Comparison of ENCODE assay signal across 30 cellular contexts in genomic region chr2:129142465-129142864, GRCh38.
"Had no signal": no experiment of that assay in that cellular context is flagged by ENCODE, and none has a peak within 500 bp of the region (broad histone marks: within the 10 kb centered on the region; RNA-seq: fewer than 3 reads in every experiment).

No MANE protein-coding gene starts in this region.

- H3K27me3 Mint-ChIP-seq: stimulated activated naive CD8-positive, alpha-beta T cell treated with anti-CD3 and anti-CD28 coated beads, Interleukin-15, amount 100 ng/mL, for 72 hours; type B pancreatic cell had no signal

- H3K4me3 Mint-ChIP-seq: naive B cell; naive thymus-derived CD8-positive, alpha-beta T cell; natural killer cell treated with Interleukin-12 subunit alpha and Interleukin-12 subunit beta and Interleukin-15 and Interleukin-18, amount 100 ng/mL, for 72 hours; neural progenitor cell; stimulated activated memory B cell treated with anti-CD40 and anti-IgM and Interleukin-4, amounts not matched to agents 10 μg/mL and 1 μg/mL and 100 μg/mL, for 72 hours; stimulated activated naive CD8-positive, alpha-beta T cell treated with anti-CD3 and anti-CD28 coated beads, Interleukin-15, amount 100 ng/mL, for 72 hours; type B pancreatic cell had no signal

- H3K4me2 ChIP-seq: neural progenitor cell had no signal

- ATAC-seq: naive thymus-derived CD8-positive, alpha-beta T cell; natural killer cell treated with Interleukin-12 subunit alpha and Interleukin-12 subunit beta and Interleukin-15 and Interleukin-18, amount 100 ng/mL, for 72 hours; pancreas; right lobe of liver; stimulated activated memory B cell treated with anti-CD40 and anti-IgM and Interleukin-4, amounts not matched to agents 10 μg/mL and 1 μg/mL and 100 μg/mL, for 72 hours; stimulated activated naive CD8-positive, alpha-beta T cell treated with anti-CD3 and anti-CD28 coated beads, Interleukin-15, amount 100 ng/mL, for 72 hours; stimulated activated naive CD8-positive, alpha-beta T cell treated with anti-CD3 and anti-CD28 coated beads, Interleukin-15, Interleukin-2, amounts not matched to agents 100 U/mL and 50 U/mL, for 24 hours; upper lobe of right lung had no signal

- H3K4me1 Mint-ChIP-seq: naive B cell; naive thymus-derived CD8-positive, alpha-beta T cell; neural progenitor cell; stimulated activated memory B cell treated with anti-CD40 and anti-IgM and Interleukin-4, amounts not matched to agents 10 μg/mL and 1 μg/mL and 100 μg/mL, for 72 hours; stimulated activated naive CD8-positive, alpha-beta T cell treated with anti-CD3 and anti-CD28 coated beads, Interleukin-15, amount 100 ng/mL, for 72 hours had no signal

- H3K36me3 Mint-ChIP-seq: naive B cell; naive thymus-derived CD8-positive, alpha-beta T cell; natural killer cell treated with Interleukin-12 subunit alpha and Interleukin-12 subunit beta and Interleukin-15 and Interleukin-18, amount 100 ng/mL, for 72 hours; neural progenitor cell; stimulated activated memory B cell treated with anti-CD40 and anti-IgM and Interleukin-4, amounts not matched to agents 10 μg/mL and 1 μg/mL and 100 μg/mL, for 72 hours; type B pancreatic cell had no signal

- H3K36me3 ChIP-seq: neural progenitor cell, pancreas, prostate gland, right atrium auricular region, right lobe of liver, sigmoid colon, spleen, suprapubic skin, tibial artery, transverse colon, upper lobe of right lung, uterus had no signal

- H3K4me1 ChIP-seq: neural progenitor cell, pancreas, right atrium auricular region, right lobe of liver, sigmoid colon, spleen, suprapubic skin, testis, tibial artery, transverse colon, upper lobe of right lung, uterus had no signal

- H3K9me3 Mint-ChIP-seq: naive B cell; neural progenitor cell; stimulated activated memory B cell treated with anti-CD40 and anti-IgM and Interleukin-4, amounts not matched to agents 10 μg/mL and 1 μg/mL and 100 μg/mL, for 72 hours; stimulated activated naive CD8-positive, alpha-beta T cell treated with anti-CD3 and anti-CD28 coated beads, Interleukin-15, amount 100 ng/mL, for 72 hours; type B pancreatic cell had no signal

- DNase-seq: naive B cell; naive thymus-derived CD8-positive, alpha-beta T cell; occipital lobe; pancreas; retina; right lobe of liver; sigmoid colon; small intestine; spleen; stimulated activated CD4-positive, alpha-beta T cell treated with anti-CD3 and anti-CD28 coated beads, Interleukin-12 subunit alpha, Interleukin-12 subunit beta, amount 100 ng/mL, for 4 hours; stimulated activated CD4-positive, alpha-beta T cell treated with anti-CD3 and anti-CD28 coated beads, Interleukin-1b, Interleukin-23, amount 100 ng/mL, for 48 hours; stimulated activated CD4-positive, alpha-beta T cell treated with anti-CD3 and anti-CD28 coated beads, Interleukin-4, amount 100 ng/mL, for 1 hour; stimulated activated CD4-positive, alpha-beta T cell treated with anti-CD3 and anti-CD28 coated beads, Interleukin-4, amount 100 ng/mL, for 4 hours; stimulated activated CD8-positive, alpha-beta memory T cell treated with anti-CD3 and anti-CD28 coated beads, Interleukin-4, amount 100 ng/mL, for 48 hours; stimulated activated naive CD4-positive, alpha-beta T cell; stimulated activated naive CD8-positive, alpha-beta T cell treated with anti-CD3 and anti-CD28 coated beads, Interleukin-15, amount 100 ng/mL, for 72 hours; stimulated activated naive CD8-positive, alpha-beta T cell treated with anti-CD3 and anti-CD28 coated beads, Interleukin-15, Interleukin-2, amounts not matched to agents 100 U/mL and 50 U/mL, for 24 hours; substantia nigra; testis; tibial artery; transverse colon; upper lobe of right lung; uterus had no signal

- H3K9me3 ChIP-seq: pancreas, prostate gland, right atrium auricular region, right lobe of liver, sigmoid colon, suprapubic skin, testis, tibial artery, transverse colon, upper lobe of right lung, uterus had no signal

- H3K4me3 ChIP-seq: neural progenitor cell, pancreas, prostate gland, right atrium auricular region, right lobe of liver, sigmoid colon, spleen, suprapubic skin, testis, tibial artery, transverse colon, upper lobe of right lung, uterus had no signal

- H3K27ac Mint-ChIP-seq: naive B cell; naive thymus-derived CD8-positive, alpha-beta T cell; natural killer cell treated with Interleukin-12 subunit alpha and Interleukin-12 subunit beta and Interleukin-15 and Interleukin-18, amount 100 ng/mL, for 72 hours; neural progenitor cell; stimulated activated memory B cell treated with anti-CD40 and anti-IgM and Interleukin-4, amounts not matched to agents 10 μg/mL and 1 μg/mL and 100 μg/mL, for 72 hours; type B pancreatic cell had no signal

- H3K27ac ChIP-seq: neural progenitor cell, pancreas, right atrium auricular region, right lobe of liver, sigmoid colon, spleen, suprapubic skin, testis, tibial artery, transverse colon, upper lobe of right lung, uterus had no signal

- H3K27me3 ChIP-seq: neural progenitor cell, pancreas, right atrium auricular region, right lobe of liver, sigmoid colon, spleen, suprapubic skin, testis, tibial artery, transverse colon, upper lobe of right lung, uterus had no signal
